In the genomic region with DNA sequence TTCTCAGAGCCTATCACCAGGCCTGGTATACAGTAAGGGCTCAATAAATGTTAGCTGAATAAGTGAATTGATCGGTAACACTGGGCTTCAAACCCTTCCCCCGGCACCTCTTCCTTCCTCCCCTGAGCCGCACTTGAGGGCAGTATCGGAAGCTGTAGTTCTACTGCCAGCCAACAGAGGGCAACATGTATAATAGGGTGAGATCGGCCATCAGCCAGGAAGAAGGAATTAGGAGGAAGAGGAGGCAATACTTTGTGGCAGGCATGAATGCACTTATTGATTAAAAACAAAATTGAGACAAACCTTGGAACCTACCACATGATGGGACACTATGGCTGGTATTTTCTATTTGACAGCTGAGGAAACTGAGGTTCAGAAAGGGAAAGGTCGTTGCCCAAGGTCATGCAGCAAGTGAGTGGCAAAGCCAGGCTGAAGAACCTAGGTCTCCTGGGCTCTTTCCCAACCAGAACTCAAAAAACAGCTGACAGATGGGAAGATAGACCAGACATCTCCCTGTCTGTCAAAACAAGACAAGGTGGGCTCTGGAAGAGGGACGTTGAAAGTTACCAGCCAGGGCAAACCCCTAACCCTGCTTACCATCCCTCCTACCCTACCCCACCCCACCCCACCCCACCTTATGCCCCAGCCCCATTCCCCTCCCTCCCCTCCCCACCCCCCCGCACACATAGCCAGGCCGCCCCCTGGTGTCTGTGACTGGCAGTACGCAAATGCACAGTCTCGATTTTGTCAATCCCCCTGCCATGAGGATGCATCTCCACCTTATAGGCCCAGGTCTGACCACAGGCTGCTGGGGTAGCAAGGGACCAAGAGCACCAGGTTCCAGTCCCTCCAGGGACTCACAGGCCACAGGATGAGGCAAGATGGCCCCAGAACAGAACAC, we compare ENCODE assay signal across 8 cellular contexts.
DNase-seq lines count a peak whose midpoint lies in the region; ATAC-seq and TF ChIP-seq lines count a peak whose summit lies in the region.

No MANE protein-coding gene starts in this region.

- peak overlapping the region; percentile 35 for H3K27ac Mint-ChIP-seq in activated CD8-positive, alpha-beta memory T cell treated with anti-CD3 and anti-CD28 coated beads, Interleukin-2, amount 10 ng/mL, durations not matched to agents 7 days and 5 days

- peaks cover 28% of the 10 kb centered on the region for H3K4me1 Mint-ChIP-seq in activated CD8-positive, alpha-beta memory T cell treated with anti-CD3 and anti-CD28 coated beads, Interleukin-2, amount 10 ng/mL, durations not matched to agents 7 days and 5 days

- no peaks in the 10 kb centered on the region for H3K9me3 Mint-ChIP-seq in activated CD8-positive, alpha-beta memory T cell treated with anti-CD3 and anti-CD28 coated beads, Interleukin-2, amount 10 ng/mL, durations not matched to agents 7 days and 5 days (ENCODE audit: low read depth)

- DNase-seq in NCI-H345 (lab: John Stamatoyannopoulos, UW), result peak; percentile 18
- DNase-seq in NCI-H345 treated with DMSO at 0.1 percent for 48 hours (lab: John Stamatoyannopoulos, UW; ENCODE audit: unreplicated experiment), result no peak
- peak; percentile 59 for DNase-seq in NOMO-1 treated with DMSO at 0.1 percent for 48 hours (lab: John Stamatoyannopoulos, UW; ENCODE audit: unreplicated experiment)
- peak; percentile 80 for DNase-seq in activated CD8-positive, alpha-beta memory T cell treated with anti-CD3 and anti-CD28 coated beads, Interleukin-2, amount 10 ng/mL, durations not matched to agents 7 days and 5 days
- DNase-seq in retinal pigment epithelial cell (ENCODE audit: low read depth), result no peak

- CTCF ChIA-PET in activated CD8-positive, alpha-beta memory T cell treated with anti-CD3 and anti-CD28 coated beads, Interleukin-2, amount 10 ng/mL, durations not matched to agents 7 days and 5 days (lab: Charles Lee), result interaction anchor here (0.6 to 10.4 kb wide), 51 partner anchors 9 to 190 kb away, joined by 3 to 338 read pairs (median 7); a partner anchor contains a TSS

- H3K4me3 ChIP-seq in retinal pigment epithelial cell (ENCODE audit: low read length), result no peak overlapping the region

- H3K36me3 Mint-ChIP-seq in activated CD8-positive, alpha-beta memory T cell treated with anti-CD3 and anti-CD28 coated beads, Interleukin-2, amount 10 ng/mL, durations not matched to agents 7 days and 5 days, result peaks cover 3% of the 10 kb centered on the region

- peaks cover 11% of the 10 kb centered on the region for H3K27me3 Mint-ChIP-seq in activated CD8-positive, alpha-beta memory T cell treated with anti-CD3 and anti-CD28 coated beads, Interleukin-2, amount 10 ng/mL, durations not matched to agents 7 days and 5 days

- ATAC-seq in activated CD8-positive, alpha-beta memory T cell treated with anti-CD3 and anti-CD28 coated beads, Interleukin-2, amount 10 ng/mL, durations not matched to agents 7 days and 5 days, result peak; percentile 35
- ATAC-seq in esophagus mucosa (peak; percentile 40), HG03175 (IDR thresholded peaks at IDR 0.05; ENCODE audit: unreplicated experiment) (no peak), GM19035 (IDR thresholded peaks at IDR 0.05; ENCODE audit: unreplicated experiment) (no peak)

- peak; percentile 71 for TF ChIP-seq CTCF in retinal pigment epithelial cell (conservative IDR thresholded peaks at IDR 0.05; ENCODE audit: low read depth, low read length)

- H3K4me3 Mint-ChIP-seq in activated CD8-positive, alpha-beta memory T cell treated with anti-CD3 and anti-CD28 coated beads, Interleukin-2, amount 10 ng/mL, durations not matched to agents 7 days and 5 days, result no peak overlapping the region

Comparison
In these comparisons a context has a peak if more than half of its experiments do, and no peak if none do; other contexts are left out.
1. DNase-seq: peak in NCI-H345 (single experiment), NOMO-1 treated with DMSO at 0.1 percent for 48 hours (single experiment) and activated CD8-positive, alpha-beta memory T cell treated with anti-CD3 and anti-CD28 coated beads, Interleukin-2, amount 10 ng/mL, durations not matched to agents 7 days and 5 days (single experiment); none in NCI-H345 treated with DMSO at 0.1 percent for 48 hours (single experiment) and retinal pigment epithelial cell (single experiment).
2. ATAC-seq: peak in activated CD8-positive, alpha-beta memory T cell treated with anti-CD3 and anti-CD28 coated beads, Interleukin-2, amount 10 ng/mL, durations not matched to agents 7 days and 5 days (single experiment) and esophagus mucosa (single experiment); none in HG03175 (single experiment) and GM19035 (single experiment).